In genomic region chr4:1047106-1047975, GRCh38 we compare ENCODE assay signal across 9 cellular contexts. TPM values are rescaled to one million over a fixed set of nuclear protein-coding genes. Genes with fewer than 3 reads are reported as not detected.
A peak's percentile ranks its signal among the peaks of the same experiment; 100 is the strongest.
DNase-seq lines count a peak whose midpoint lies in the region; ATAC-seq and TF ChIP-seq lines count a peak whose summit lies in the region.
"Had no signal": no experiment of that assay in that cellular context is flagged by ENCODE, and none has a peak within 500 bp of the region (broad histone marks: within the 10 kb centered on the region; RNA-seq: fewer than 3 reads in every experiment).

No MANE protein-coding gene starts in this region.

- H3K36me3 ChIP-seq in MM.1S (replicated peaks; ENCODE audit: insufficient read depth, low read length): no peaks in the 10 kb centered on the region
- no peaks in the 10 kb centered on the region for H3K36me3 ChIP-seq in breast epithelium
- no peaks in the 10 kb centered on the region for H3K36me3 ChIP-seq in Karpas-422 (ENCODE audit: insufficient read depth, low read length)

- no peaks in the 10 kb centered on the region for H3F3A ChIP-seq in MM.1S (ENCODE audit: insufficient read depth, low read length)

- ATAC-seq in stimulated activated naive B cell treated with anti-CD40 and anti-IgM and Interleukin-4, amounts not matched to agents 10 μg/mL and 1 μg/mL and 100 μg/mL, for 72 hours (replicated peaks): no peak
- ATAC-seq: effector memory CD8-positive, alpha-beta T cell had no signal

- H3K4me3 Mint-ChIP-seq in stimulated activated naive B cell treated with anti-CD40 and anti-IgM and Interleukin-4, amounts not matched to agents 10 μg/mL and 1 μg/mL and 100 μg/mL, for 72 hours: no peak overlapping the region
- H3K4me3 Mint-ChIP-seq: effector memory CD8-positive, alpha-beta T cell had no signal

- peaks cover 43 to 75% of the 10 kb centered on the region in 2 donors for H3K27me3 Mint-ChIP-seq in stimulated activated naive B cell treated with anti-CD40 and anti-IgM and Interleukin-4, amounts not matched to agents 10 μg/mL and 1 μg/mL and 100 μg/mL, for 72 hours

- H4K20me1 ChIP-seq in MM.1S (ENCODE audit: insufficient read depth, low read length) (no peaks in the 10 kb centered on the region), Karpas-422 (ENCODE audit: insufficient read depth, low read depth, low read length) (no peaks in the 10 kb centered on the region)

- H2AFZ ChIP-seq in MM.1S (ENCODE audit: low read length) (0 out of 2 replicates have a peak overlapping the region, but pooled peaks have one; percentile 16), Karpas-422 (ENCODE audit: low read length) (no peak overlapping the region)

- H3K9me2 ChIP-seq in MM.1S (replicated peaks; ENCODE audit: insufficient read depth, low read length) (no peaks in the 10 kb centered on the region), Karpas-422 (replicated peaks; ENCODE audit: insufficient read depth, low read length) (no peaks in the 10 kb centered on the region)

- H3K4me1 Mint-ChIP-seq in stimulated activated naive B cell treated with anti-CD40 and anti-IgM and Interleukin-4, amounts not matched to agents 10 μg/mL and 1 μg/mL and 100 μg/mL, for 72 hours: peaks cover 20 to 24% of the 10 kb centered on the region in 2 donors

- no peak for TF ChIP-seq CTCF in MM.1S (IDR thresholded peaks at IDR 0.05; ENCODE audit: low read length)
- no peak for TF ChIP-seq CTCF in breast epithelium (IDR thresholded peaks at IDR 0.05)

- H3K27ac Mint-ChIP-seq in stimulated activated naive B cell treated with anti-CD40 and anti-IgM and Interleukin-4, amounts not matched to agents 10 μg/mL and 1 μg/mL and 100 μg/mL, for 72 hours: peak overlapping the region; percentile 31

- peak overlapping the region; percentile 47 for H3K4me3 ChIP-seq in MM.1S (ENCODE audit: low read length)
- H3K4me3 ChIP-seq in breast epithelium: peak overlapping the region in 2 of 3 donors; percentile 31 to 53
- no peak overlapping the region for H3K4me3 ChIP-seq in Karpas-422 (ENCODE audit: low read length)

- TF ChIP-seq POLR2A in breast epithelium (IDR thresholded peaks at IDR 0.05): no peak

- intact Hi-C loops in breast epithelium (cut with DNase I; ENCODE audit: low total_unique reads): no loop called here

- H3K79me2 ChIP-seq in MM.1S (ENCODE audit: low read length): no peaks in the 10 kb centered on the region
- no peaks in the 10 kb centered on the region for H3K79me2 ChIP-seq in Karpas-422 (ENCODE audit: low read length)

- H3K27ac ChIP-seq in MM.1S (ENCODE audit: low read length): no peak overlapping the region
- H3K27ac ChIP-seq in breast epithelium: peak overlapping the region; percentile 48 to 87
- H3K27ac ChIP-seq in layer of hippocampus (ENCODE audit: low read depth, low read length): peak overlapping the region; percentile 46
- no peak overlapping the region for H3K27ac ChIP-seq in Karpas-422 (ENCODE audit: low read length)

- H3K4me1 ChIP-seq in MM.1S (ENCODE audit: low read length) (no peaks in the 10 kb centered on the region), breast epithelium (peaks cover 0 to 32% of the 10 kb centered on the region in 2 donors), Karpas-422 (ENCODE audit: low read length) (no peaks in the 10 kb centered on the region)

- H3K27me3 ChIP-seq in MM.1S (replicated peaks; ENCODE audit: insufficient read depth, low read length) (no peaks in the 10 kb centered on the region), breast epithelium (peaks cover 0 to 11% of the 10 kb centered on the region in 2 donors), layer of hippocampus (ENCODE audit: control insufficient read depth, insufficient read depth, low read length) (peaks cover 6% of the 10 kb centered on the region), Karpas-422 (ENCODE audit: low read length) (no peaks in the 10 kb centered on the region)

- H3K9me3 ChIP-seq in MM.1S (replicated peaks; ENCODE audit: insufficient read depth, low read length): no peaks in the 10 kb centered on the region
- H3K9me3 ChIP-seq in breast epithelium: no peaks in the 10 kb centered on the region
- H3K9me3 ChIP-seq in Karpas-422 (ENCODE audit: low read length): no peaks in the 10 kb centered on the region

- H3K4me2 ChIP-seq in MM.1S (ENCODE audit: low read depth, low read length) (peak overlapping the region; percentile 52; the same call in 1 of the 2 replicates), Karpas-422 (ENCODE audit: low read depth, low read length, poor library complexity, severe bottlenecking) (no peak overlapping the region)

- peaks cover 7 to 22% of the 10 kb centered on the region in 2 donors for H3K36me3 Mint-ChIP-seq in stimulated activated naive B cell treated with anti-CD40 and anti-IgM and Interleukin-4, amounts not matched to agents 10 μg/mL and 1 μg/mL and 100 μg/mL, for 72 hours

- DNase-seq in MM.1S (no peak), breast epithelium (ENCODE audit: low spot score in 2 of 2) (peak in 1 of 2 donors; percentile 50), pons (ENCODE audit: low spot score) (no peak), DMS79 treated with DMSO at 0.1 percent for 48 hours (lab: John Stamatoyannopoulos, UW) (no peak), Karpas-422 (no peak), DMS153 (lab: John Stamatoyannopoulos, UW) (no peak)
- DNase-seq in stimulated activated naive B cell treated with anti-CD40 and anti-IgM and Interleukin-4, amounts not matched to agents 10 μg/mL and 1 μg/mL and 100 μg/mL, for 72 hours: no peak
- DNase-seq: effector memory CD8-positive, alpha-beta T cell had no signal

- H3K9ac ChIP-seq in MM.1S (ENCODE audit: low read length): no peak overlapping the region
- H3K9ac ChIP-seq in Karpas-422 (ENCODE audit: low read length): no peak overlapping the region

- H3K9me3 Mint-ChIP-seq in stimulated activated naive B cell treated with anti-CD40 and anti-IgM and Interleukin-4, amounts not matched to agents 10 μg/mL and 1 μg/mL and 100 μg/mL, for 72 hours: peaks cover 0 to 10% of the 10 kb centered on the region in 2 donors
- H3K9me3 Mint-ChIP-seq: effector memory CD8-positive, alpha-beta T cell had no signal

RNA-seq across cellular contexts. Expression of gene FGFRL1, which starts 35.9 kb away (rescaled TPM):
- total RNA-seq in breast epithelium: 10 to 100 TPM; 19.8 to 40.0 (median 22.9) TPM
- total RNA-seq in Karpas-422 (2014; rRNA removed; shearing (Covaris generic); ENCODE audit: low replicate concordance): 0.76 TPM in 1 of 2 replicates, not detected in the other

RNA-seq across cellular contexts. Expression of gene SLC26A1, which starts 54.1 kb away (rescaled TPM):
- under 1 TPM; 0.33 to 0.48 (median 0.44) TPM for total RNA-seq in breast epithelium
- not detected in 2 replicates for total RNA-seq in Karpas-422 (2014; rRNA removed; shearing (Covaris generic); ENCODE audit: low replicate concordance)

Comparison
In these comparisons a context has a peak if more than half of its experiments do, and no peak if none do; other contexts are left out.
1. H3K27ac ChIP-seq: peak in breast epithelium (2 of 2) and layer of hippocampus (single experiment); none in MM.1S (single experiment) and Karpas-422 (single experiment).
2. RNA of gene FGFRL1, which starts 35.9 kb away (total RNA-seq): 19.8 to 40.0 TPM in breast epithelium; 0.76 TPM in Karpas-422; every median in the first group is over 10 times any median in the second.